Comparison of ENCODE assay signal across 13 cellular contexts in genomic region chr1:232904566-232904965, GRCh38. TPM values are rescaled to one million over a fixed set of nuclear protein-coding genes. Genes with fewer than 3 reads are reported as not detected.
A peak's percentile ranks its signal among the peaks of the same experiment; 100 is the strongest.
DNase-seq lines count a peak whose midpoint lies in the region; ATAC-seq, FAIRE-seq and TF ChIP-seq lines count a peak whose summit lies in the region.
"Had no signal": no experiment of that assay in that cellular context is flagged by ENCODE, and none has a peak within 500 bp of the region (broad histone marks: within the 10 kb centered on the region; RNA-seq: fewer than 3 reads in every experiment).

No MANE protein-coding gene starts in this region.

- no peak overlapping the region for H3K4me2 ChIP-seq in mesenchymal stem cell (ENCODE audit: low read length, poor library complexity, severe bottlenecking)
- H3K4me2 ChIP-seq in HepG2 (ENCODE audit: low read depth, low read length), result no peak overlapping the region
- H3K4me2 ChIP-seq: PC-9 had no signal

- no peaks in the 10 kb centered on the region for H3K36me3 ChIP-seq in adipocyte (ENCODE audit: control insufficient read depth, insufficient read depth, low read length, severe bottlenecking)
- H3K36me3 ChIP-seq in mesenchymal stem cell (ENCODE audit: control insufficient read depth in 1 of 2, insufficient read depth in 2 of 2, low read depth in 1 of 2, low read length in 2 of 2), result no peaks in the 10 kb centered on the region
- no peaks in the 10 kb centered on the region for H3K36me3 ChIP-seq in HepG2 (replicated peaks in 1 of 2; ENCODE audit: control insufficient read depth in 1 of 2, insufficient read depth in 2 of 2, low read length in 2 of 2)
- H3K36me3 ChIP-seq: upper lobe of left lung had no signal

- H3K4me1 ChIP-seq in adipocyte (ENCODE audit: control insufficient read depth, insufficient read depth, low read length) (no peaks in the 10 kb centered on the region), mesenchymal stem cell (ENCODE audit: control insufficient read depth, insufficient read depth, low read depth, low read length) (peaks cover 7% of the 10 kb centered on the region), HepG2 (ENCODE audit: insufficient read depth, low read length) (no peaks in the 10 kb centered on the region)

- H2AFZ ChIP-seq in mesenchymal stem cell (ENCODE audit: low read depth, low read length) (no peak overlapping the region), HepG2 (ENCODE audit: low read length) (no peak overlapping the region)
- H2AFZ ChIP-seq: PC-9 had no signal

- no peak overlapping the region for H3K14ac ChIP-seq in mesenchymal stem cell (ENCODE audit: low read length in 2 of 2)

- H3K23ac ChIP-seq in mesenchymal stem cell (ENCODE audit: low read length in 2 of 2), result no peak overlapping the region

- no peak overlapping the region for H2BK15ac ChIP-seq in mesenchymal stem cell (ENCODE audit: low read depth, poor library complexity, severe bottlenecking)

- 8% methylated on average over 1 of the region's 1 CpG for WGBS in mesenchymal stem cell
- WGBS in lower leg skin, 2 donors, result 33% methylated on average over 1 of the region's 1 CpG
- WGBS in HepG2 (ENCODE audit: low lambda C conversion rate), result 0% methylated on average over 1 of the region's 1 CpG

- H4K91ac ChIP-seq in mesenchymal stem cell (ENCODE audit: low read length), result no peak overlapping the region

- no peak overlapping the region for H2BK12ac ChIP-seq in mesenchymal stem cell (ENCODE audit: low read length in 2 of 2)

- no peaks in the 10 kb centered on the region for H4K20me1 ChIP-seq in HepG2 (ENCODE audit: insufficient read depth, low read length)

- TF ChIP-seq CTCF in lower leg skin (IDR thresholded peaks at IDR 0.05) (no peak), HepG2 (CRISPR knock-in tag; IDR thresholded peaks at IDR 0.05) (no peak)

- no peak for TF ChIP-seq RAD21 in HepG2 (CRISPR knock-in tag; IDR thresholded peaks at IDR 0.05)

- intact Hi-C loops in lower leg skin (cut with DNase I; ENCODE audit: low total_unique reads), result no loop called here
- intact Hi-C loops in HepG2 (cut with micrococcal nuclease; ENCODE audit: unreplicated experiment), result no loop called here

- H3K4ac ChIP-seq in mesenchymal stem cell (ENCODE audit: low read depth in 1 of 2, low read length in 2 of 2), result no peak overlapping the region

- no peak for TF ChIP-seq EP300 in HepG2 (IDR thresholded peaks at IDR 0.05; ENCODE audit: low read depth in 2 of 2, low read length in 2 of 2)
- no peak for TF ChIP-seq EP300 in HepG2 (CRISPR knock-in tag; IDR thresholded peaks at IDR 0.05; ENCODE audit: borderline replicate concordance)

- H3K79me2 ChIP-seq in HepG2 (ENCODE audit: insufficient read depth, low read length), result no peaks in the 10 kb centered on the region

- H3K9me3 ChIP-seq in adipocyte (ENCODE audit: control insufficient read depth, low read length) (no peaks in the 10 kb centered on the region), mesenchymal stem cell (ENCODE audit: control insufficient read depth, low read length) (no peaks in the 10 kb centered on the region), HepG2 (ENCODE audit: low read length) (no peaks in the 10 kb centered on the region)
- H3K9me3 ChIP-seq: upper lobe of left lung had no signal

- H3K27me3 ChIP-seq in adipocyte (replicated peaks; ENCODE audit: control insufficient read depth, insufficient read depth, low read length) (peaks cover 3% of the 10 kb centered on the region), mesenchymal stem cell (ENCODE audit: control insufficient read depth in 1 of 2, insufficient read depth in 1 of 2, low read length in 2 of 2) (no peaks in the 10 kb centered on the region), HepG2 (ENCODE audit: control insufficient read depth in 1 of 2, insufficient read depth in 2 of 2, low read length in 2 of 2) (peaks cover 0 to 9% of the 10 kb centered on the region in 2 experiments; a peak in 3 of 5 replicates)
- H3K27me3 ChIP-seq: upper lobe of left lung had no signal

- H3K27ac ChIP-seq in mesenchymal stem cell (ENCODE audit: low read length, poor library complexity, severe bottlenecking) (no peak overlapping the region), HepG2 (ENCODE audit: extremely low read length, insufficient read depth, low read length) (no peak overlapping the region)
- H3K27ac ChIP-seq: PC-9, upper lobe of left lung had no signal

- TF ChIP-seq POLR2A in lower leg skin (IDR thresholded peaks at IDR 0.05) (no peak), HepG2 (IDR thresholded peaks at IDR 0.05; ENCODE audit: insufficient read depth in 1 of 2, low read depth in 2 of 2, low read length in 2 of 2) (no peak)

- H4K8ac ChIP-seq in mesenchymal stem cell (ENCODE audit: low read length), result no peak overlapping the region

- H2AK5ac ChIP-seq in mesenchymal stem cell (ENCODE audit: low read length, severe bottlenecking), result no peak overlapping the region

- H3K4me3 ChIP-seq in adipocyte (ENCODE audit: low read length) (no peak overlapping the region), mesenchymal stem cell (ENCODE audit: insufficient read depth in 1 of 2, low read depth in 1 of 2, low read length in 2 of 2) (no peak overlapping the region), lower leg skin (ENCODE audit: low read depth, poor library complexity, severe bottlenecking) (no peak overlapping the region), HepG2 (replicated peaks in 1 of 3; ENCODE audit: insufficient read depth in 1 of 3, low read depth in 2 of 3, low read length in 3 of 3) (no peak overlapping the region)
- H3K4me3 ChIP-seq: PC-9, upper lobe of left lung had no signal

- H3K9ac ChIP-seq in adipocyte (ENCODE audit: low read length), result no peak overlapping the region
- H3K9ac ChIP-seq in mesenchymal stem cell (ENCODE audit: low read length), result no peak overlapping the region
- H3K9ac ChIP-seq in HepG2 (ENCODE audit: insufficient read depth, low read depth, low read length), result no peak overlapping the region

- H2BK5ac ChIP-seq in mesenchymal stem cell (ENCODE audit: low read depth, low read length, poor library complexity, severe bottlenecking), result no peak overlapping the region

- DNase-seq in GDM1 (lab: John Stamatoyannopoulos, UW), result peak; percentile 19
- peak; percentile 66 for DNase-seq in adipocyte (ENCODE audit: low read depth)
- DNase-seq in mesenchymal stem cell, result peak; percentile 84
- DNase-seq in lower leg skin (ENCODE audit: low spot score in 2 of 2), result no peak
- no peak for DNase-seq in HepG2 (ENCODE audit: low spot score)
- DNase-seq in NCI-H748 (lab: John Stamatoyannopoulos, UW; ENCODE audit: unreplicated experiment), result no peak
- no peak for DNase-seq in NCI-H2227 treated with DMSO at 0.1 percent for 48 hours (lab: John Stamatoyannopoulos, UW)
- DNase-seq: KG1, PC-9, upper lobe of left lung had no signal

- H2BK120ac ChIP-seq in mesenchymal stem cell (ENCODE audit: low read depth, low read length), result no peak overlapping the region

- no TSS peak for BruUV-seq in HepG2 (replicated peaks; lab: Mats Ljungman, UMichigan)

- H3K79me1 ChIP-seq in mesenchymal stem cell (replicated peaks; ENCODE audit: low read length, poor library complexity, severe bottlenecking), result no peaks in the 10 kb centered on the region

- no peak for FAIRE-seq in HepG2 (lab: Jason Lieb, UNC)
- FAIRE-seq: endometrium, H1 had no signal

- CTCF ChIA-PET in HepG2 (lab: Yijun Ruan, JAX; ENCODE audit: low intra/inter-chr PET ratio, low total read pairs), result no interaction called here

- POLR2A ChIA-PET in HepG2 (lab: Yijun Ruan, JAX), result no interaction called here

- in situ Hi-C loops in HepG2 (cut with HindIII; ENCODE audit: extremely low pct_ligation_motif_present, low pct_unique_long_range_greater_than_20kb), result no loop called here

- ATAC-seq in HG03520 (IDR thresholded peaks at IDR 0.05; ENCODE audit: unreplicated experiment), result peak; percentile 75
- no peak for ATAC-seq in HepG2

- no peak overlapping the region for H3K18ac ChIP-seq in mesenchymal stem cell (ENCODE audit: low read depth in 1 of 2, low read length in 2 of 2)

RNA-seq across cellular contexts. Expression of gene NTPCR, which starts 45.8 kb away (rescaled TPM):
- polyA plus RNA-seq in mesenchymal stem cell (2013, experiment 1 of 2), result 33.9 TPM
- 34.1 TPM for polyA plus RNA-seq in mesenchymal stem cell (2013, experiment 2 of 2)
- 10 to 100 TPM; 17.8 to 28.5 (median 21.8) TPM for total RNA-seq in lower leg skin
- 47.0 and 65.1 TPM in 2 replicates for total RNA-seq in HepG2 (2016; rRNA removed; fragmentation: Illumina TruSeq; extraction: Trizol)
- total RNA-seq in HepG2 (2016; cell fraction: cytosol; rRNA removed; fragmentation: Illumina TruSeq; extraction: Trizol; ENCODE audit: low read depth), result 23.2 and 28.5 TPM in 2 replicates
- total RNA-seq in HepG2 (2016; cell fraction: insoluble cytoplasmic fraction; rRNA removed; fragmentation: Illumina TruSeq; extraction: Trizol), result 49.0 and 57.6 TPM in 2 replicates
- 37.3 and 42.9 TPM in 2 replicates for total RNA-seq in HepG2 (2016; cell fraction: membrane; rRNA removed; fragmentation: Illumina TruSeq; extraction: Trizol)
- 25.2 and 26.0 TPM in 2 replicates for total RNA-seq in HepG2 (2016; cell fraction: nucleus; rRNA removed; fragmentation: Illumina TruSeq; extraction: Trizol)
- 9.9 and 11.7 TPM in 2 replicates for polyA plus RNA-seq in HepG2 (2011; rRNA removed)
- polyA plus RNA-seq in HepG2 (2011; cell fraction: cytosol; rRNA removed), result 9.2 and 11.3 TPM in 2 replicates
- polyA plus RNA-seq in HepG2 (2011; cell fraction: nucleus; rRNA removed), result 8.6 and 8.8 TPM in 2 replicates
- 22.3 and 25.9 TPM in 2 replicates for polyA plus RNA-seq in HepG2 (2012)
- 30.0 and 36.6 TPM in 2 replicates for polyA plus RNA-seq in HepG2 (2016; cell fraction: cytosol; fragmentation: Illumina TruSeq; extraction: Trizol; ENCODE audit: low read depth)
- 63.5 and 65.7 TPM in 2 replicates for polyA plus RNA-seq in HepG2 (2016; cell fraction: insoluble cytoplasmic fraction; fragmentation: Illumina TruSeq; extraction: Trizol; ENCODE audit: low read depth)
- polyA plus RNA-seq in HepG2 (2016; cell fraction: membrane; fragmentation: Illumina TruSeq; extraction: Trizol; ENCODE audit: low read depth), result 41.2 and 46.3 TPM in 2 replicates
- 32.2 and 43.6 TPM in 2 replicates for polyA plus RNA-seq in HepG2 (2016; cell fraction: nucleus; fragmentation: Illumina TruSeq; extraction: Trizol; ENCODE audit: insufficient read depth, low read depth)
- 7.5 and 8.1 TPM in 2 replicates for polyA minus RNA-seq in HepG2 (2011; rRNA and poly(A)+ RNA removed; ENCODE audit: low replicate concordance)
- 5.5 and 5.7 TPM in 2 replicates for polyA minus RNA-seq in HepG2 (2011; cell fraction: cytosol; rRNA and poly(A)+ RNA removed)
- polyA minus RNA-seq in HepG2 (2011; cell fraction: nucleus; rRNA and poly(A)+ RNA removed), result 22.7 and 28.3 TPM in 2 replicates

Comparison
In these comparisons a context has a peak if more than half of its experiments do, and no peak if none do; other contexts are left out.
1. DNase-seq: peak in GDM1 (single experiment), adipocyte (single experiment) and mesenchymal stem cell (single experiment); none in lower leg skin (0 of 2), HepG2 (single experiment), NCI-H748 (single experiment) and NCI-H2227 treated with DMSO at 0.1 percent for 48 hours (single experiment).